In the genomic region with DNA sequence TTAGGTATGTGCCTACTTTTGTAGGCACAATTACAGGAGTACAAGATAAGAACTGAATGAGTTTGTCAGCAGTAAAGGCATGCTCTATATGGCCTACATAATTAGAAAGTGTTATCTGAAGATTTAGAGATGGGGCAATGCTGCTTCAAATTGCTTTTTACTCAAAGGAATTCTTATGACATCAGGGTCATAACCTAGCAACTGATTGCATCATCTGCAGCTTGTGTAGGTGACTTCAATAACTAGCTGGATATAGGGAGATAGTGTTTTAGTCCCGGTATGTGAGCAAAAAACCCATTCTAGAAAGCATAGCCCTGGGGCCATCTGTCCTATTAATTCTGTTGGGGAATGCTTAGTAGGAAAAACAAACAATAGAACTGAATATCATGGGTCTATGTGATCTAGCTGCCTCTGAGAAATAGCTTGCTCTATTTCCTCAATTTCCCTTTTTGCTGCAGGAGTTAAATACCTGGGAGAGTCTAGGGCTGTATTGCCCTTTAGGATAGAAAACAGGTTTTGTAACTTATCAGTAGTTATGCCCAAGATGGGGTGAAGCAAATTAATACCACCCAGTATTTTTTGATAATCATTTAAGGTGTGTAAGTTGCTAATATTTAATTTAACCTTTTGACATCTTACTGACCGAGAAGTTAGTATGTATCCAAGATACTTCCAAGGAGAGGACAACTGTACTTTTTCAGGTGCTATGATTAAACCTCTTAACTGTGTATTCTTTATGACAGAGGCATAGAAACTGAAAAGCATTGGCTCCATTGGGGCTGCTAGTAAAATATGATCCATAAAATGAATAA, we compare ENCODE assay signal across 2 cellular contexts. TPM values are rescaled to one million over a fixed set of nuclear protein-coding genes. Genes with fewer than 3 reads are reported as not detected.
"Had no signal": no experiment of that assay in that cellular context is flagged by ENCODE, and none has a peak within 500 bp of the region (broad histone marks: within the 10 kb centered on the region; RNA-seq: fewer than 3 reads in every experiment).

No MANE protein-coding gene starts in this region.

RNA-seq across cellular contexts. Expression of a gene that starts 55.4 kb away (rescaled TPM):
- total RNA-seq: thoracic aorta had no signal
- polyA plus RNA-seq: immature natural killer cell had no signal
